Comparison of ENCODE assay signal across 8 cellular contexts in the genomic region with DNA sequence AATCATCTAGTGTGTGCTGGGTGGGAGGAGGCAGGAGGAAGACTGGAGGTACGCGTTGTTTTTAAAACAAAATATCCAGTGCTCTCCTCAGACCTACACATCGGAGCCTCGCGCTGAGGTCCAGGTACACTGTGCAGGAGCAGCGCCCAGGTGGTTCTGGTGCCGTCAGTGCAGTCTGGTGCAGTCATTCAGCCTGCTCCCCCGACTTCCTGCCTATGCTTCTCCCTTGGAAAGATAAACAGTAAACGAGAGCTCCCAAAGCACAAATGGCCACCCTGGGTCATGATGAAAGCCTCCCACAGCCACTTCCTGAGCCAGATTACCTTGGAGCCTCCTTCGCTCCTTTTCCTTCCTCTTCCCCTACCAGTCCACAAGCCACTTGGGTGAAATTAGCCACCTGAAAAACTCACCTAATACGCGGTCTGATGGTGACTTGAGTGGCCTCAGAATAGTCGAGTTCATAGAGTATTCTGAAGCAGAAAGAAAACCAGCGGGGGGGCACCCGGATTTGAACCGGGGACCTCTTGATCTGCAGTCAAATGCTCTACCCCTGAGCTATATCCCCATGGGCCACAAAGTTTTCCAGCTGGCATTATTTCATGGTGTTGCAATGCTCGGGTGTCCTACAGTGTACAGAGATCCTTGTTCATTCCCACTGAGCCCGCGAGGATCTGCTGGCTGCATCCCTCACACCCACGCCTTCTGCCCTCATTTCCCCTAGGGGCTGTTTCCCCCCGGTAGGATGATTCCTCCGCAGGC.
DNase-seq lines count a peak whose midpoint lies in the region; ATAC-seq and TF ChIP-seq lines count a peak whose summit lies in the region.

No MANE protein-coding gene starts in this region.

- 34% methylated on average over 22 of the region's 22 CpGs for WGBS in right cardiac atrium

- H3K4me2 ChIP-seq in HCT116 (ENCODE audit: low read length) = peak overlapping the region; percentile 20; the same call in 1 of the 2 replicates

- H3K36me3 ChIP-seq in A673 (ENCODE audit: insufficient read depth, low read length, poor library complexity, severe bottlenecking) = no peaks in the 10 kb centered on the region
- H3K36me3 ChIP-seq in HCT116 (ENCODE audit: control insufficient read depth in 1 of 2, insufficient read depth in 2 of 2, low read length in 2 of 2) = no peaks in the 10 kb centered on the region

- CTCF ChIA-PET in A673 (lab: Charles Lee) (interaction anchor here (0.9 kb wide), 1 partner anchor 28 kb away, joined by 3 read pairs; no protein-coding TSS in a partner anchor), HCT116 (lab: Charles Lee) (interaction anchor here (1.5 to 1.6 kb wide), 2 partner anchors 13 to 28 kb away, joined by 4 to 10 read pairs; no protein-coding TSS in a partner anchor)

- no peaks in the 10 kb centered on the region for H4K20me1 ChIP-seq in HCT116 (ENCODE audit: insufficient read depth)

- TF ChIP-seq CTCF in A673 (conservative IDR thresholded peaks at IDR 0.05; ENCODE audit: low read depth, low read length) (no peak), HCT116 (IDR thresholded peaks at IDR 0.05 in 2 of 3, conservative IDR thresholded peaks at IDR 0.05 in 1 of 3; ENCODE audit: borderline replicate concordance in 1 of 3, insufficient read depth in 1 of 3, low read depth in 2 of 3, low read length in 2 of 3) (no peak)

- POLR2A ChIA-PET in A673 (lab: Charles Lee; ENCODE audit: low non-redundant PET) (no interaction called here), HCT116 (lab: Charles Lee) (no interaction called here)

- no peaks in the 10 kb centered on the region for H3K4me1 ChIP-seq in A673 (ENCODE audit: insufficient read depth, low read length, poor library complexity, severe bottlenecking)
- peaks cover 5 to 12% of the 10 kb centered on the region in 2 experiments for H3K4me1 ChIP-seq in HCT116 (ENCODE audit: control insufficient read depth in 1 of 2, insufficient read depth in 2 of 2, low read length in 2 of 2)
- H3K4me1 ChIP-seq in right cardiac atrium (ENCODE audit: control insufficient read depth, insufficient read depth, low read length) = no peaks in the 10 kb centered on the region

- peak; percentile 94 for ATAC-seq in HCT116
- peak; percentile 90 for ATAC-seq in SK-N-SH treated with all-trans-retinoic acid at 6 μM for 48 hours
- peak; percentile 73 to 88 for ATAC-seq in right cardiac atrium
- no peak for ATAC-seq in HG02678 (IDR thresholded peaks at IDR 0.05; ENCODE audit: unreplicated experiment)

- H3K27me3 ChIP-seq in A673 (replicated peaks; ENCODE audit: insufficient read depth, low read depth, low read length, poor library complexity) (peaks cover 38% of the 10 kb centered on the region), HCT116 (ENCODE audit: insufficient read depth, low read length) (peaks cover under 1% of the 10 kb centered on the region; the same call in 1 of the 2 replicates), right cardiac atrium (ENCODE audit: control insufficient read depth, insufficient read depth) (no peaks in the 10 kb centered on the region)

- RAD21 ChIA-PET in HCT116 (lab: Charles Lee; ENCODE audit: low non-redundant PET in 1 of 2, low total read pairs in 2 of 2, uncharacterized antibody in 2 of 2, unreplicated experiment in 2 of 2) = no interaction called here

- no peaks in the 10 kb centered on the region for H3K79me2 ChIP-seq in HCT116 (ENCODE audit: insufficient read depth, low read length)

- H3K27ac ChIP-seq in A673 (ENCODE audit: low read depth, low read length, poor library complexity, severe bottlenecking) (no peak overlapping the region), HCT116 (ENCODE audit: low read depth, low read length) (peak overlapping the region; percentile 29; the same call in 1 of the 2 replicates), right cardiac atrium (ENCODE audit: low read length) (no peak overlapping the region)

- TF ChIP-seq POLR2A in HCT116 (IDR thresholded peaks at IDR 0.05; ENCODE audit: borderline replicate concordance, extremely low read depth, insufficient read depth, insufficient read length) = no peak

- intact Hi-C loops in A673 (cut with micrococcal nuclease; ENCODE audit: unreplicated experiment) = no loop called here
- intact Hi-C loops in HCT116 (cut with micrococcal nuclease) = loop anchor here (2.0 kb wide), 1 partner anchor 28 kb away; no protein-coding TSS in a partner anchor
- intact Hi-C loops in right cardiac atrium (cut with DNase I) = no loop called here

- no peak for TF ChIP-seq RAD21 in HCT116 (IDR thresholded peaks at IDR 0.05; ENCODE audit: low read depth)

- DNase-seq in A673 (ENCODE audit: low spot score) (peak; percentile 89), HCT116 (ENCODE audit: low read depth, low spot score) (peak; percentile 89), right cardiac atrium (peak; percentile 49 to 72 (median 65)), hippocampal formation (lab: John Stamatoyannopoulos, UW) (no peak), NCI-H2107 (lab: John Stamatoyannopoulos, UW) (no peak)
- DNase-seq in stimulated activated naive CD4-positive, alpha-beta T cell treated with Interleukin-2 at 50 U/mL for 16 hours (lab: John Stamatoyannopoulos, UW) = no peak

- H2AFZ ChIP-seq in HCT116 (ENCODE audit: low read depth, low read length, poor library complexity, severe bottlenecking) = peak overlapping the region; percentile 61

- TSS peak; percentile 100 for BruUV-seq in A673 (replicated peaks; lab: Mats Ljungman, UMichigan)
- TSS peak; percentile 100 for BruUV-seq in HCT116 (replicated peaks; lab: Mats Ljungman, UMichigan)

- H3K4me3 ChIP-seq in A673 (ENCODE audit: low read depth, low read length, poor library complexity, severe bottlenecking) (no peak overlapping the region), HCT116 (replicated peaks in 1 of 2; ENCODE audit: low read depth in 1 of 2, low read length in 2 of 2) (no peak overlapping the region), right cardiac atrium (ENCODE audit: low read length) (no peak overlapping the region)

- no peaks in the 10 kb centered on the region for H3K9me2 ChIP-seq in HCT116 (ENCODE audit: insufficient read depth)

- H3K9me3 ChIP-seq in A673 (ENCODE audit: low read depth, low read length, poor library complexity, severe bottlenecking) (no peaks in the 10 kb centered on the region), HCT116 (ENCODE audit: control insufficient read depth in 1 of 2, insufficient read depth in 1 of 2, low read depth in 1 of 2, low read length in 2 of 2) (no peaks in the 10 kb centered on the region), right cardiac atrium (ENCODE audit: control insufficient read depth, low read length) (no peaks in the 10 kb centered on the region)

- no peak overlapping the region for H3K9ac ChIP-seq in HCT116 (ENCODE audit: low read length)

TF ChIP-seq in HCT116, 20 proteins besides CTCF, POLR2A, EP300 and RAD21 (continues in another document):
- no peak for TF ChIP-seq SRF (IDR thresholded peaks at IDR 0.05; ENCODE audit: low read depth)
- TF ChIP-seq POLR2AphosphoS5 (IDR thresholded peaks at IDR 0.05; ENCODE audit: low read depth, low read length) = no peak
- TF ChIP-seq FOSL1 (IDR thresholded peaks at IDR 0.05; ENCODE audit: low read depth) = no peak
- TF ChIP-seq ELF1 (IDR thresholded peaks at IDR 0.05; ENCODE audit: borderline replicate concordance, low read depth) = no peak
- TF ChIP-seq JUND (IDR thresholded peaks at IDR 0.05) = no peak
- TF ChIP-seq, protein P1, sequence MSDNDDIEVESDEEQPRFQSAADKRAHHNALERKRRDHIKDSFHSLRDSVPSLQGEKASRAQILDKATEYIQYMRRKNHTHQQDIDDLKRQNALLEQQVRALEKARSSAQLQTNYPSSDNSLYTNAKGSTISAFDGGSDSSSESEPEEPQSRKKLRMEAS (IDR thresholded peaks at IDR 0.05) = no peak; the same call in 1 of the 2 replicates
- no peak for TF ChIP-seq EZH2phosphoT487 (IDR thresholded peaks at IDR 0.05; ENCODE audit: borderline replicate concordance)
- peak; percentile 23; the same call in 1 of the 2 replicates for TF ChIP-seq CBX3 (IDR thresholded peaks at IDR 0.05; ENCODE audit: low read depth)
- no peak for TF ChIP-seq SIN3A (IDR thresholded peaks at IDR 0.05; ENCODE audit: low read depth)
- no peak for TF ChIP-seq TCF7L2 (IDR thresholded peaks at IDR 0.05; ENCODE audit: borderline replicate concordance, extremely low read depth, insufficient read depth, insufficient read length)
- TF ChIP-seq SP1 (IDR thresholded peaks at IDR 0.05; ENCODE audit: low read depth) = no peak
- peak; percentile 64; the same call in 1 of the 2 replicates for TF ChIP-seq EGR1 (IDR thresholded peaks at IDR 0.05; ENCODE audit: low read depth)
- TF ChIP-seq ZFX (IDR thresholded peaks at IDR 0.05) = no peak

TF ChIP-seq in SK-N-SH treated with all-trans-retinoic acid at 6 μM for 48 hours, 23 proteins besides CTCF, POLR2A, EP300 and RAD21 (continues in another document):
- TF ChIP-seq, protein P2, sequence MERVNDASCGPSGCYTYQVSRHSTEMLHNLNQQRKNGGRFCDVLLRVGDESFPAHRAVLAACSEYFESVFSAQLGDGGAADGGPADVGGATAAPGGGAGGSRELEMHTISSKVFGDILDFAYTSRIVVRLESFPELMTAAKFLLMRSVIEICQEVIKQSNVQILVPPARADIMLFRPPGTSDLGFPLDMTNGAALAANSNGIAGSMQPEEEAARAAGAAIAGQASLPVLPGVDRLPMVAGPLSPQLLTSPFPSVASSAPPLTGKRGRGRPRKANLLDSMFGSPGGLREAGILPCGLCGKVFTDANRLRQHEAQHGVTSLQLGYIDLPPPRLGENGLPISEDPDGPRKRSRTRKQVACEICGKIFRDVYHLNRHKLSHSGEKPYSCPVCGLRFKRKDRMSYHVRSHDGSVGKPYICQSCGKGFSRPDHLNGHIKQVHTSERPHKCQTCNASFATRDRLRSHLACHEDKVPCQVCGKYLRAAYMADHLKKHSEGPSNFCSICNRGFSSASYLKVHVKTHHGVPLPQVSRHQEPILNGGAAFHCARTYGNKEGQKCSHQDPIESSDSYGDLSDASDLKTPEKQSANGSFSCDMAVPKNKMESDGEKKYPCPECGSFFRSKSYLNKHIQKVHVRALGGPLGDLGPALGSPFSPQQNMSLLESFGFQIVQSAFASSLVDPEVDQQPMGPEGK (CRISPR knock-in tag; IDR thresholded peaks at IDR 0.05; ENCODE audit: borderline replicate concordance) = peak; percentile 36; the same call in 1 of the 2 replicates
- TF ChIP-seq SNAI2 (CRISPR knock-in tag; IDR thresholded peaks at IDR 0.05) (no peak), ZFP30 (CRISPR knock-in tag; IDR thresholded peaks at IDR 0.05) (no peak), ISL1 (CRISPR knock-in tag; IDR thresholded peaks at IDR 0.05) (peak; percentile 33)
- TF ChIP-seq, protein P3, sequence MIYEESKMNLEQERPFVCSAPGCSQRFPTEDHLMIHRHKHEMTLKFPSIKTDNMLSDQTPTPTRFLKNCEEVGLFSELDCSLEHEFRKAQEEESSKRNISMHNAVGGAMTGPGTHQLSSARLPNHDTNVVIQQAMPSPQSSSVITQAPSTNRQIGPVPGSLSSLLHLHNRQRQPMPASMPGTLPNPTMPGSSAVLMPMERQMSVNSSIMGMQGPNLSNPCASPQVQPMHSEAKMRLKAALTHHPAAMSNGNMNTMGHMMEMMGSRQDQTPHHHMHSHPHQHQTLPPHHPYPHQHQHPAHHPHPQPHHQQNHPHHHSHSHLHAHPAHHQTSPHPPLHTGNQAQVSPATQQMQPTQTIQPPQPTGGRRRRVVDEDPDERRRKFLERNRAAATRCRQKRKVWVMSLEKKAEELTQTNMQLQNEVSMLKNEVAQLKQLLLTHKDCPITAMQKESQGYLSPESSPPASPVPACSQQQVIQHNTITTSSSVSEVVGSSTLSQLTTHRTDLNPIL (CRISPR knock-in tag; IDR thresholded peaks at IDR 0.05; ENCODE audit: low read depth) = 0 out of 2 replicates have a peak, but pooled peaks have one; percentile 28

Comparison
In these comparisons a context has a peak if more than half of its experiments do, and no peak if none do; other contexts are left out.
1. DNase-seq: peak in A673 (single experiment), HCT116 (single experiment) and right cardiac atrium (3 of 3); none in hippocampal formation (0 of 2), stimulated activated naive CD4-positive, alpha-beta T cell treated with Interleukin-2 at 50 U/mL for 16 hours (single experiment) and NCI-H2107 (single experiment).